In genomic region chr4:2963185-2964076, GRCh38 we compare ENCODE assay signal across 8 cellular contexts. TPM values are rescaled to one million over a fixed set of nuclear protein-coding genes. Genes with fewer than 3 reads are reported as not detected.
DNase-seq lines count a peak whose midpoint lies in the region; ATAC-seq and TF ChIP-seq lines count a peak whose summit lies in the region.

TSS of gene GRK4 (plus strand) at chr4:2963571. CDS start at chr4:2964071, 500 bp downstream.
TSS of gene NOP14 (minus strand) at chr4:2963406. CDS start at chr4:2963319, 87 bp downstream.

- H3K4me3 ChIP-seq in HUES6 (ENCODE audit: low read depth, low read length) = peak within 1 kb of the TSS; percentile 91
- peak within 1 kb of the TSS; percentile 97 for H3K4me3 ChIP-seq in NT2/D1 (ENCODE audit: insufficient read length, low read depth)

- H3K9me3 Mint-ChIP-seq in endothelial cell (ENCODE audit: unreplicated experiment) (no peaks in the 10 kb centered on the region), mesothelial cell of epicardium (no peaks in the 10 kb centered on the region)

- H3K27me3 Mint-ChIP-seq in endothelial cell (ENCODE audit: unreplicated experiment) (peaks cover 8% of the 10 kb centered on the region), mesothelial cell of epicardium (ENCODE audit: low read depth) (no peaks in the 10 kb centered on the region)

- H3K27ac Mint-ChIP-seq in endothelial cell (ENCODE audit: unreplicated experiment) = peak within 1 kb of the TSS; percentile 93
- peak within 1 kb of the TSS; percentile 96 for H3K27ac Mint-ChIP-seq in mesothelial cell of epicardium

- ATAC-seq in GM21447 (IDR thresholded peaks at IDR 0.05; ENCODE audit: unreplicated experiment) = peak; percentile 80

- H3K27me3 ChIP-seq in HUES6 (ENCODE audit: control insufficient read depth, insufficient read depth, low read length) (peaks cover 3% of the 10 kb centered on the region; the same call in 1 of the 2 replicates), NT2/D1 (ENCODE audit: insufficient read depth, insufficient read length) (peaks cover 15% of the 10 kb centered on the region)

- H3K9me3 ChIP-seq in HUES6 (ENCODE audit: control insufficient read depth, insufficient read depth, low read depth, low read length) (no peaks in the 10 kb centered on the region), NT2/D1 (ENCODE audit: insufficient read depth, low read length) (no peaks in the 10 kb centered on the region; the same call in 1 of the 2 replicates)

- TF ChIP-seq CTCF in endothelial cell (IDR thresholded peaks at IDR 0.05; ENCODE audit: unreplicated experiment) = no peak
- no peak for TF ChIP-seq CTCF in mesothelial cell of epicardium (IDR thresholded peaks at IDR 0.05; ENCODE audit: unreplicated experiment)

- H3K27ac ChIP-seq in HUES6 (ENCODE audit: low read depth, low read length) = peak within 1 kb of the TSS; percentile 87; the same call in 1 of the 2 replicates

- H3K36me3 Mint-ChIP-seq in endothelial cell (ENCODE audit: low read depth, unreplicated experiment) (peaks cover 5% of the 10 kb centered on the region), mesothelial cell of epicardium (no peaks in the 10 kb centered on the region)

- peak within 1 kb of the TSS; percentile 91 for H3K9ac ChIP-seq in HUES6 (ENCODE audit: low read length)
- peak within 1 kb of the TSS; percentile 99 for H3K9ac ChIP-seq in NT2/D1 (ENCODE audit: insufficient read length, low read depth)

- H3K36me3 ChIP-seq in HUES6 (ENCODE audit: control insufficient read depth, insufficient read depth, low read length) = peaks cover 9% of the 10 kb centered on the region
- H3K36me3 ChIP-seq in NT2/D1 (ENCODE audit: insufficient read depth, insufficient read length, low read length) = peaks cover 17% of the 10 kb centered on the region

- H3K4me1 Mint-ChIP-seq in endothelial cell (ENCODE audit: unreplicated experiment) (peaks cover 30% of the 10 kb centered on the region), mesothelial cell of epicardium (peaks cover 35% of the 10 kb centered on the region)

- H3K4me3 Mint-ChIP-seq in endothelial cell (ENCODE audit: unreplicated experiment) = peak within 1 kb of the TSS; percentile 97
- peak within 1 kb of the TSS; percentile 92 for H3K4me3 Mint-ChIP-seq in mesothelial cell of epicardium

- DNase-seq in DMS 273 (lab: John Stamatoyannopoulos, UW; ENCODE audit: unreplicated experiment) (peak; percentile 99), NT2/D1 (ENCODE audit: low read depth, low spot score) (peak; percentile 97), endothelial cell (ENCODE audit: low spot score) (peak; percentile 97), mesothelial cell of epicardium (ENCODE audit: low spot score in 2 of 2, unreplicated experiment in 2 of 2) (peak; percentile 96)
- peak; percentile 97 for DNase-seq in activated CD8-positive, alpha-beta memory T cell treated with anti-CD3 and anti-CD28 coated beads, Interleukin-2, amount 50 U/mL, for 4 hours
- peak; percentile 95 for DNase-seq in stimulated activated CD8-positive, alpha-beta memory T cell treated with anti-CD3 and anti-CD28 coated beads, Interleukin-15, amount 100 ng/mL, for 4 hours (ENCODE audit: low read depth in 2 of 2)

- H3K4me1 ChIP-seq in HUES6 (ENCODE audit: control insufficient read depth, insufficient read depth, low read length) (peaks cover 11% of the 10 kb centered on the region; the same call in 1 of the 2 replicates), NT2/D1 (ENCODE audit: insufficient read depth, insufficient read length) (peaks cover 1% of the 10 kb centered on the region)

RNA-seq across cellular contexts. Expression of gene GRK4, which starts in this region (rescaled TPM):
- total RNA-seq in endothelial cell (ENCODE audit: unreplicated experiment) (5.9 TPM), mesothelial cell of epicardium (16.2 to 18.4 TPM (median 18.3 TPM) in 3 replicates)

RNA-seq across cellular contexts. Expression of gene NOP14, which starts in this region (rescaled TPM):
- 22.9 TPM for total RNA-seq in endothelial cell (ENCODE audit: unreplicated experiment)
- 27.3 to 30.5 TPM (median 28.5 TPM) in 3 replicates for total RNA-seq in mesothelial cell of epicardium

Comparison
In these comparisons a context has a peak if more than half of its experiments do, and no peak if none do; other contexts are left out.
1. Peak in every context shown above with its lines: DNase-seq, ATAC-seq, H3K4me3 ChIP-seq and H3K27ac ChIP-seq.